8 cellular contexts compared by ENCODE assay signal in the genomic region with DNA sequence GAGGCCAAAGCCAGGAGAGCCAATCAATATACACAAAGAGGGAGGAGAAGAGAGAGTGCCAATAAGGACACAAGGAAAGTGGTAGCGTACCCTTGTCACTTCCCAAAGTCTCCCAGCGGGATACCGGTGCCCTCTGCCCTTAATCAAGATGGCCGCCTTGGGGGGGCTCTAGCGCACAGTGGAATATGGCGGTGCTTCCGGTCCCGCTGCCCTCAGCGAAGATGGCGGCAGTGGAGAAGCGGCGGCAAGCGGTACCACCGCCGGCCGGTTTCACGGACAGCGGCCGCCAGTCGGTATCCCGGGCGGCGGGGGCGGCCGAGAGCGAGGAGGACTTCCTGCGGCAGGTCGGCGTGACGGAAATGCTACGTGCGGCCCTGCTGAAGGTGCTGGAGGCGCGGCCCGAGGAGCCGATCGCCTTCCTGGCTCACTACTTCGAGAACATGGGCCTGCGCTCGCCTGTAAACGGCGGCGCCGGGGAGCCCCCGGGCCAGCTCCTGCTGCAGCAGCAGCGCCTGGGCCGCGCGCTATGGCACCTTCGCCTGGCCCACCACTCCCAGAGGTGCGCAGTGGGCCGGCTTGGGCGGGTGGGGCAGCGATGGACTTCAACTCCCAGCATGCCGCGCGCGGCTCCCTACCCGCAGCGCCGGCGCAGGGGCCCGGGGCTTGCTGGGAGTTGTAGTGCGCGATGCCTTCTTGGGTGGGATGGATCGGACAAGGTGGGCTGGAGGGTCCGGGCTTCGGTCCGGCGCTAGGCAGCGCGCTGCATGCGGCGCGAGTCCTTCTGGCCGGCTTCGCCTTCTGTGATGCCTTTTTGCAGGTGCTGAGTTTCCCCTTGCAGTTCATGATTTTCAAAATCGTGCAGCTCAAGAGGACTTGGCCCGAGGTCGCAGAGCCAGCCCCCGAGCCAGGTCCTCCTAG. TPM values are rescaled to one million over a fixed set of nuclear protein-coding genes. Genes with fewer than 3 reads are reported as not detected.
DNase-seq lines count a peak whose midpoint lies in the region; ATAC-seq and TF ChIP-seq lines count a peak whose summit lies in the region.

A gene with protein sequence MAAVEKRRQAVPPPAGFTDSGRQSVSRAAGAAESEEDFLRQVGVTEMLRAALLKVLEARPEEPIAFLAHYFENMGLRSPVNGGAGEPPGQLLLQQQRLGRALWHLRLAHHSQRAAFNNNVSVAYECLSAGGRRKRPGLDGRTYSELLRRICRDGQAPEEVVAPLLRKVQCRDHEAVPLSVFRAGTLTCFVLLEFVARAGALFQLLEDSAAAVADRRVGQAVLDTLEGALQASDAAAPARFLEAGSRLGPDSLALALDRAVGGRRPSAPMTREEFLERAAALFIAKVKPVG (plus strand): TSS at position 212 of the 918 bp plus-strand sequence. CDS start 10 bp downstream, at position 222.

- peaks cover 26% of the 10 kb centered on the region for H3F3A ChIP-seq in neural progenitor cell (ENCODE audit: low read depth)

- H3K36me3 ChIP-seq in neural progenitor cell: no peaks in the 10 kb centered on the region
- peaks cover 0 to 6% (median 4%) of the 10 kb centered on the region in 5 donors for H3K36me3 ChIP-seq in subcutaneous abdominal adipose tissue (ENCODE audit: control insufficient read depth in 5 of 5, insufficient read depth in 5 of 5, low read length in 5 of 5)

- H3K4me3 Mint-ChIP-seq in IgD-negative memory B cell: peak within 1 kb of the TSS; percentile 92 to 100 (median 97)
- peak within 1 kb of the TSS; percentile 92 for H3K4me3 Mint-ChIP-seq in neural progenitor cell

- H3K4me2 ChIP-seq in neural progenitor cell: peak within 1 kb of the TSS; percentile 76

- peaks cover 14% of the 10 kb centered on the region for H3K4me1 ChIP-seq in neural progenitor cell
- H3K4me1 ChIP-seq in subcutaneous abdominal adipose tissue (ENCODE audit: control insufficient read depth in 5 of 5, insufficient read depth in 5 of 5, low read length in 5 of 5): peaks cover 6 to 36% (median 35%) of the 10 kb centered on the region in 5 donors

- H3K27ac Mint-ChIP-seq in IgD-negative memory B cell: peak within 1 kb of the TSS; percentile 91 to 99 (median 97)
- peak within 1 kb of the TSS; percentile 100 for H3K27ac Mint-ChIP-seq in neural progenitor cell

- no peaks in the 10 kb centered on the region for H3K27me3 Mint-ChIP-seq in IgD-negative memory B cell
- H3K27me3 Mint-ChIP-seq in neural progenitor cell (ENCODE audit: insufficient read depth, low read depth): peaks cover 9% of the 10 kb centered on the region

- peak within 1 kb of the TSS; percentile 61 for H3K9ac ChIP-seq in neural progenitor cell
- peak within 1 kb of the TSS; percentile 63 to 88 (median 83) for H3K9ac ChIP-seq in subcutaneous abdominal adipose tissue (ENCODE audit: low read length in 5 of 5)

- no peak for TF ChIP-seq CTCF in foreskin fibroblast (IDR thresholded peaks at IDR 0.05; ENCODE audit: low read depth, low read length)
- TF ChIP-seq CTCF in neural progenitor cell (IDR thresholded peaks at IDR 0.05): no peak

- H4K20me1 ChIP-seq in neural progenitor cell (ENCODE audit: low read depth): peaks cover 16% of the 10 kb centered on the region

- H2AFZ ChIP-seq in neural progenitor cell (replicated peaks): peak within 1 kb of the TSS; percentile 72

- H3K27me3 ChIP-seq in neural progenitor cell (peaks cover 3% of the 10 kb centered on the region), subcutaneous abdominal adipose tissue (ENCODE audit: control insufficient read depth in 5 of 5, insufficient read depth in 4 of 5, low read length in 5 of 5) (no peaks in the 10 kb centered on the region)

- peak within 1 kb of the TSS; percentile 93 for H3K27ac ChIP-seq in neural progenitor cell
- H3K27ac ChIP-seq in subcutaneous abdominal adipose tissue (ENCODE audit: low read depth, low read length): peak within 1 kb of the TSS; percentile 88

- peak; percentile 42; the same call in 1 of the 2 replicates for TF ChIP-seq POLR2A in Raji (IDR thresholded peaks at IDR 0.05; ENCODE audit: insufficient read depth, low read depth, low read length)

- H3K4me1 Mint-ChIP-seq in IgD-negative memory B cell (peaks cover 17 to 29% (median 25%) of the 10 kb centered on the region in 3 donors), neural progenitor cell (peaks cover 35% of the 10 kb centered on the region)

- peak; percentile 60 for ATAC-seq in GM21528 (IDR thresholded peaks at IDR 0.05; ENCODE audit: low FRiP score, unreplicated experiment)

- no peaks in the 10 kb centered on the region for H3K9me3 ChIP-seq in neural progenitor cell (ENCODE audit: low read depth)
- no peaks in the 10 kb centered on the region for H3K9me3 ChIP-seq in subcutaneous abdominal adipose tissue (ENCODE audit: control insufficient read depth in 5 of 5, low read length in 5 of 5)

- peaks cover 0 to 1% (median 0%) of the 10 kb centered on the region in 3 donors for H3K9me3 Mint-ChIP-seq in IgD-negative memory B cell
- no peaks in the 10 kb centered on the region for H3K9me3 Mint-ChIP-seq in neural progenitor cell

- DNase-seq in DMS79 treated with DMSO at 0.1 percent for 48 hours (lab: John Stamatoyannopoulos, UW) (peak; percentile 75), activated gamma-delta T cell (lab: John Stamatoyannopoulos, UW) (peak; percentile 59), foreskin fibroblast (peak; percentile 63 to 88), neural progenitor cell (ENCODE audit: low spot score) (peak; percentile 97)

- H3K36me3 Mint-ChIP-seq in IgD-negative memory B cell (peaks cover 2% of the 10 kb centered on the region), neural progenitor cell (peaks cover 8% of the 10 kb centered on the region)

- no peaks in the 10 kb centered on the region for H3K79me2 ChIP-seq in neural progenitor cell (ENCODE audit: low read depth)

- H3K4me3 ChIP-seq in foreskin fibroblast (ENCODE audit: low read depth in 1 of 2, low read length in 2 of 2) (peak within 1 kb of the TSS; percentile 87 to 97), neural progenitor cell (peak within 1 kb of the TSS; percentile 70), subcutaneous abdominal adipose tissue (ENCODE audit: low read depth in 1 of 5, low read length in 5 of 5) (peak within 1 kb of the TSS; percentile 75 to 97 (median 89))

RNA-seq across cellular contexts. Expression of the gene that starts here (rescaled TPM):
- polyA plus RNA-seq in IgD-negative memory B cell: 13.8 TPM
- 9.4 and 31.1 TPM in 2 replicates for total RNA-seq in neural progenitor cell (ENCODE audit: low replicate concordance)

Comparison
In these comparisons a context has a peak if more than half of its experiments do, and no peak if none do; other contexts are left out.
1. Peak in every context shown above with its lines: DNase-seq, ATAC-seq, H3K4me3 ChIP-seq and H3K27ac ChIP-seq.